In the genomic region with DNA sequence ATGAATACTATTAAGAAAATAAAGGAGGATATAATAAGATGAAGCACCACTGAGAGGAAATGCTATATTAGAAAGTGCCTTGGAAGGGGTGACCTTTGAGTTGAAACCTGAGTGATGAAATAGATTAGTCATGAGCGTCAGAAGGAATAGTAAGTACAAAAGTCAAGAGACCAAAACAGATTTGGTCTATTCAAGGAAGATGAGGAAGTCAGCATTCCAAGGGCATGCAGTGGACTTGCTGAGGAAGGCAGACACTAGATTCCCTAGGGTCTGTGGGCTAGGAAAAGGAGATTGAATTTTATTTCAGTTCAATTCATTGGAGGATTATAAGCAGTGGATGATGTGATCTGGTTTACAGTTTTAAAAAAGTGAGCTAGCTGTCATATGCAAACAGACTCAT, we compare ENCODE assay signal across 17 cellular contexts.
DNase-seq lines count a peak whose midpoint lies in the region; ATAC-seq, FAIRE-seq and TF ChIP-seq lines count a peak whose summit lies in the region.
"Had no signal": no experiment of that assay in that cellular context is flagged by ENCODE, and none has a peak within 500 bp of the region (broad histone marks: within the 10 kb centered on the region; RNA-seq: fewer than 3 reads in every experiment).

No MANE protein-coding gene starts in this region.

- no peak for FAIRE-seq in bronchial epithelial cell (lab: Jason Lieb, UNC)
- FAIRE-seq: kidney had no signal

- peak; percentile 24 for DNase-seq in AG10803 (ENCODE audit: low read depth)
- peak; percentile 82 for DNase-seq in LHCN-M2 (ENCODE audit: low read depth)
- peak; percentile 78 for DNase-seq in bronchial epithelial cell (ENCODE audit: low read depth)
- no peak for DNase-seq in left colon
- no peak for DNase-seq in midbrain (lab: John Stamatoyannopoulos, UW)
- DNase-seq in NAMALWA (ENCODE audit: low spot score): no peak
- DNase-seq in erythroblast (lab: John Stamatoyannopoulos, UW): no peak
- DNase-seq: activated CD4-positive, alpha-beta T cell treated with anti-CD3 and anti-CD28 coated beads for 4 hours; activated T-cell treated with anti-CD3 and anti-CD28 coated beads, Interleukin-2, amount 50 U/mL, for 4 hours; adrenal gland; DMS79; kidney; NCI-H1436 treated with DMSO at 0.1 percent for 48 hours; NCI-H510A; Peyer's patch; transverse colon had no signal

- TF ChIP-seq CTCF in AG10803 (conservative IDR thresholded peaks at IDR 0.05; ENCODE audit: low read length) (no peak), bronchial epithelial cell (IDR thresholded peaks at IDR 0.05; ENCODE audit: insufficient read depth, low read length, severe bottlenecking) (no peak)

- ATAC-seq in left colon (peak; percentile 48), HG03139 (IDR thresholded peaks at IDR 0.05; ENCODE audit: unreplicated experiment) (no peak)
- ATAC-seq: activated T-cell treated with anti-CD3 and anti-CD28 coated beads, Interleukin-2, amount 50 U/mL, for 4 hours had no signal

- TF ChIP-seq POLR2A in erythroblast (IDR thresholded peaks at IDR 0.05; ENCODE audit: low read length): no peak

- H3K36me3 ChIP-seq in bronchial epithelial cell (ENCODE audit: control insufficient read depth, insufficient read depth, low read length): no peaks in the 10 kb centered on the region
- H3K36me3 ChIP-seq: adrenal gland, Peyer's patch, transverse colon had no signal

- H3K4me3 ChIP-seq in AG10803 (ENCODE audit: low read length): no peak overlapping the region
- H3K4me3 ChIP-seq in bronchial epithelial cell (ENCODE audit: low read depth, low read length): no peak overlapping the region
- H3K4me3 ChIP-seq: adrenal gland, Peyer's patch, transverse colon had no signal

- intact Hi-C loops in left colon (cut with DNase I, micrococcal nuclease): no loop called here

- H3K27me3 ChIP-seq in bronchial epithelial cell (ENCODE audit: control insufficient read depth, insufficient read depth, low read length): no peaks in the 10 kb centered on the region
- H3K27me3 ChIP-seq: adrenal gland, Peyer's patch, transverse colon had no signal

Comparison
In these comparisons a context has a peak if more than half of its experiments do, and no peak if none do; other contexts are left out.
1. DNase-seq: peak in AG10803 (single experiment), LHCN-M2 (single experiment) and bronchial epithelial cell (single experiment); none in left colon (0 of 2), midbrain (single experiment), NAMALWA (single experiment) and erythroblast (0 of 2).